ENCODE assay signal across 8 cellular contexts in the genomic region with DNA sequence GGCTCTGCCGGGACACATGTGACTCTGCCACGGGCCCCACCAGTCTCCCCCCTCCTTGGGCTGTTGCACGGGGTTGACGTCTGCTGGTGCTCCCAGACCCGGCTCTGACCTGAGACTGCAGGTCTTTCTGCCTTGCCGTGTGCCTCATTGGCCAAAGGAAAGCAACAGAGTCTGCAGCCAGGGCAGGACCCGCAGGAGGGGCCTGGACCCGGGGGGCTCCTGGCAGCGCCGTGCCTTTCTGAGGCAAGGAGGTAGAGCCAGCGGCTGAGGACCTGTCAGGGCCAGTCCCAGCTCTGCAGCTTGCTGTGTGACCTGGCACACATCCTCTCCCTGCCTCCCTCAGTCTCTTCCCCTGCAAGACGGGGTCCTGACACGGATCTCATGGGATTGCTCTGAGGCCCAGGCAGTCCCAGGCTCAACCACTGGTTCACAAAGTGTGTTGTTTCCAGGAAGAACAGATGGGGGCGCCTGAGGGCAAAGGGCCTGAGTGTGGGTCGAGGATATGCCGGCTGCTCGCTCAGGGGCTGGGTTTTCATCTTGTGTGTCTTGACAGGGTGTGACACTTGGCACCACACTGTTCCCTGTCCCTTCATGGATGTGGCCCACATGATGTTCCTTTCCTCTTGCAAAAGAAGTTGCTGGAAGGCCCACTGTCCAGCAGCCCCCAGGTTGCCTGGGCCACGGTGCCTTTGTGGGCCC. TPM values are rescaled to one million over a fixed set of nuclear protein-coding genes. Genes with fewer than 3 reads are reported as not detected.
A peak's percentile ranks its signal among the peaks of the same experiment; 100 is the strongest.
DNase-seq lines count a peak whose midpoint lies in the region; ATAC-seq and TF ChIP-seq lines count a peak whose summit lies in the region.

No MANE protein-coding gene starts in this region.

- peak; percentile 50 to 68 for ATAC-seq in naive thymus-derived CD8-positive, alpha-beta T cell
- ATAC-seq in HG02759 (IDR thresholded peaks at IDR 0.05; ENCODE audit: unreplicated experiment) (no peak), GM18502 (IDR thresholded peaks at IDR 0.05; ENCODE audit: poor library complexity, unreplicated experiment) (no peak)

- H3K36me3 Mint-ChIP-seq in chondrocyte (ENCODE audit: low read depth) = peaks cover 3% of the 10 kb centered on the region
- H3K36me3 Mint-ChIP-seq in naive thymus-derived CD8-positive, alpha-beta T cell = peaks cover 0 to 28% (median 0%) of the 10 kb centered on the region in 3 donors

- DNase-seq in SIG-M5 treated with dmso at 0.1 percent for 504 hours (lab: John Stamatoyannopoulos, UW; ENCODE audit: unreplicated experiment) (peak; percentile 19), SIG-M5 (lab: John Stamatoyannopoulos, UW) (no peak), NCI-H82 treated with DMSO at 0.1 percent for 48 hours (lab: John Stamatoyannopoulos, UW; ENCODE audit: unreplicated experiment) (peak; percentile 1), chondrocyte (ENCODE audit: low spot score) (peak; percentile 81), NCI-H510A treated with DMSO at 0.1 percent for 48 hours (lab: John Stamatoyannopoulos, UW) (no peak)
- peak in 8 of 10 donors; percentile 13 to 69 (median 47) for DNase-seq in naive thymus-derived CD8-positive, alpha-beta T cell

- H3K27ac Mint-ChIP-seq in chondrocyte (ENCODE audit: unreplicated experiment) = no peak overlapping the region
- H3K27ac Mint-ChIP-seq in naive thymus-derived CD8-positive, alpha-beta T cell = peak overlapping the region in 4 of 10 donors; percentile 16 to 65 (median 52)

- no peaks in the 10 kb centered on the region for H3K27me3 Mint-ChIP-seq in chondrocyte (ENCODE audit: low read depth)
- H3K27me3 Mint-ChIP-seq in naive thymus-derived CD8-positive, alpha-beta T cell = no peaks in the 10 kb centered on the region

- H3K9me3 Mint-ChIP-seq in chondrocyte (ENCODE audit: low read depth) = no peaks in the 10 kb centered on the region
- H3K9me3 Mint-ChIP-seq in naive thymus-derived CD8-positive, alpha-beta T cell = no peaks in the 10 kb centered on the region

- peak; percentile 43 for TF ChIP-seq CTCF in chondrocyte (IDR thresholded peaks at IDR 0.05)

- H3K4me1 Mint-ChIP-seq in chondrocyte (ENCODE audit: low read depth) = no peaks in the 10 kb centered on the region
- H3K4me1 Mint-ChIP-seq in naive thymus-derived CD8-positive, alpha-beta T cell = peaks cover 0 to 25% (median 5%) of the 10 kb centered on the region in 4 donors

- no peak overlapping the region for H3K4me3 Mint-ChIP-seq in chondrocyte (ENCODE audit: unreplicated experiment)
- H3K4me3 Mint-ChIP-seq in naive thymus-derived CD8-positive, alpha-beta T cell = no peak overlapping the region

- POLR2A ChIA-PET in naive thymus-derived CD8-positive, alpha-beta T cell (lab: Charles Lee) = interaction anchor here (1.1 to 1.2 kb wide), 2 partner anchors 23 to 81 kb away, joined by 3 read pairs; no protein-coding TSS in a partner anchor

RNA-seq across cellular contexts. Expression of gene CAPN10, which starts 9.0 kb away (rescaled TPM):
- 22.0 to 29.4 TPM (median 22.7 TPM) in 3 replicates for total RNA-seq in chondrocyte
- 10 to 100 TPM; 91.1 to 93.2 TPM for total RNA-seq in naive thymus-derived CD8-positive, alpha-beta T cell
- 10 to 100 TPM in 1 of 3 donors, 1 to 10 TPM in 2; 6.7 to 21.4 (median 9.8) TPM for polyA plus RNA-seq in naive thymus-derived CD8-positive, alpha-beta T cell

RNA-seq across cellular contexts. Expression of gene RNPEPL1, which starts 27.2 kb away (rescaled TPM):
- 54.9 to 63.2 TPM (median 61.3 TPM) in 3 replicates for total RNA-seq in chondrocyte
- 100 to 1,000 TPM; 121 to 123 TPM for total RNA-seq in naive thymus-derived CD8-positive, alpha-beta T cell
- polyA plus RNA-seq in naive thymus-derived CD8-positive, alpha-beta T cell = 10 to 100 TPM; 17.8 to 67.0 (median 39.8) TPM

RNA-seq across cellular contexts. Expression of gene GPR35, which starts 29.8 kb away (rescaled TPM):
- total RNA-seq in chondrocyte = 1.9 to 2.9 TPM (median 2.8 TPM) in 3 replicates
- total RNA-seq in naive thymus-derived CD8-positive, alpha-beta T cell = 1 to 10 TPM; 8.9 to 9.8 TPM
- 1 to 10 TPM; 1.3 to 1.7 (median 1.6) TPM for polyA plus RNA-seq in naive thymus-derived CD8-positive, alpha-beta T cell

RNA-seq across cellular contexts. Expression of gene DUSP28, which starts 35.4 kb away (rescaled TPM):
- total RNA-seq in chondrocyte = 3.4 to 4.7 TPM (median 3.7 TPM) in 3 replicates
- total RNA-seq in naive thymus-derived CD8-positive, alpha-beta T cell = 10 to 100 TPM; 23.2 to 24.0 TPM
- polyA plus RNA-seq in naive thymus-derived CD8-positive, alpha-beta T cell = 10 to 100 TPM; 18.8 to 23.9 (median 22.9) TPM

RNA-seq across cellular contexts. Expression of gene ANKMY1, which starts 37.7 kb away (rescaled TPM):
- total RNA-seq in chondrocyte = 9.5 to 20.6 TPM (median 10.8 TPM) in 3 replicates
- total RNA-seq in naive thymus-derived CD8-positive, alpha-beta T cell = 10 to 100 TPM; 69.1 to 69.7 TPM
- 10 to 100 TPM in 2 of 3 donors, 1 to 10 TPM in 1; 9.1 to 16.8 (median 10.3) TPM for polyA plus RNA-seq in naive thymus-derived CD8-positive, alpha-beta T cell

Comparison
In these comparisons a context has a peak if more than half of its experiments do, and no peak if none do; other contexts are left out.
1. DNase-seq: peak in SIG-M5 treated with dmso at 0.1 percent for 504 hours (single experiment), NCI-H82 treated with DMSO at 0.1 percent for 48 hours (single experiment), chondrocyte (single experiment) and naive thymus-derived CD8-positive, alpha-beta T cell (8 of 10); none in SIG-M5 (single experiment) and NCI-H510A treated with DMSO at 0.1 percent for 48 hours (single experiment).
2. ATAC-seq: peak in naive thymus-derived CD8-positive, alpha-beta T cell (2 of 2); none in HG02759 (single experiment) and GM18502 (single experiment).